In genomic region chr1:230426246-230427101, GRCh38 we compare ENCODE assay signal across 1 cellular context.
TF ChIP-seq lines count a peak whose summit lies in the region.

Gene PGBD5 (minus strand): TSS chr1:230426332. CDS start chr1:230425928, 404 bp downstream.

TF ChIP-seq in HepG2, 621 proteins besides CTCF, POLR2A, EP300 and RAD21 (continued from another document and continues in another):
- TF ChIP-seq NFAT5 (CRISPR knock-in tag; IDR thresholded peaks at IDR 0.05) (peak; percentile 97), SP1 (IDR thresholded peaks at IDR 0.05) (no peak), SP1 (CRISPR knock-in tag; IDR thresholded peaks at IDR 0.05) (peak; percentile 60), PRDM4 (CRISPR knock-in tag; IDR thresholded peaks at IDR 0.05; ENCODE audit: borderline replicate concordance) (0 out of 2 replicates have a peak, but pooled peaks have one; percentile 72), HBP1 (CRISPR knock-in tag; IDR thresholded peaks at IDR 0.05; ENCODE audit: low read depth) (peak; percentile 97), KLF15 (CRISPR knock-in tag; IDR thresholded peaks at IDR 0.05; ENCODE audit: borderline replicate concordance) (peak; percentile 85; the same call in 1 of the 2 replicates), CSRNP1 (CRISPR knock-in tag; IDR thresholded peaks at IDR 0.05) (peak; percentile 84), ZNF800 (CRISPR knock-in tag; IDR thresholded peaks at IDR 0.05) (peak; percentile 95), ZBTB46 (CRISPR knock-in tag; IDR thresholded peaks at IDR 0.05; ENCODE audit: borderline replicate concordance) (no peak), ZNF75D (CRISPR knock-in tag; IDR thresholded peaks at IDR 0.05; ENCODE audit: borderline replicate concordance) (no peak; the same call in 1 of the 2 replicates), TARDBP (CRISPR knock-in tag; IDR thresholded peaks at IDR 0.05) (no peak), SMAD1 (CRISPR knock-in tag; IDR thresholded peaks at IDR 0.05; ENCODE audit: borderline replicate concordance, low read depth) (no peak), POLR2AphosphoS2 (IDR thresholded peaks at IDR 0.05; ENCODE audit: low read depth, low read length) (no peak), KAT2B (IDR thresholded peaks at IDR 0.05; ENCODE audit: borderline replicate concordance, low read depth, low read length) (no peak), ZNF343 (CRISPR knock-in tag; IDR thresholded peaks at IDR 0.05) (no peak), ZFP36L1 (CRISPR knock-in tag; IDR thresholded peaks at IDR 0.05) (peak; percentile 78; the same call in 1 of the 2 replicates), ZNF761 (CRISPR knock-in tag; conservative IDR thresholded peaks at IDR 0.05) (no peak), ATF1 (CRISPR knock-in tag; IDR thresholded peaks at IDR 0.05) (no peak), AGO2 (optimal IDR thresholded peaks at IDR 0.05; ENCODE audit: low read depth, low read length) (no peak), TGIF2 (CRISPR knock-in tag; IDR thresholded peaks at IDR 0.05) (peak; percentile 94), ZNF660 (CRISPR knock-in tag; IDR thresholded peaks at IDR 0.05; ENCODE audit: borderline replicate concordance, low read depth) (no peak), ZBTB38 (CRISPR knock-in tag; IDR thresholded peaks at IDR 0.05) (peak; percentile 65; the same call in 1 of the 2 replicates), ZNF230 (CRISPR knock-in tag; IDR thresholded peaks at IDR 0.05) (no peak), AKAP8 (CRISPR knock-in tag; IDR thresholded peaks at IDR 0.05) (no peak), TEAD2 (CRISPR knock-in tag; IDR thresholded peaks at IDR 0.05) (peak; percentile 96), ZNF776 (CRISPR knock-in tag; IDR thresholded peaks at IDR 0.05) (peak; percentile 63; the same call in 1 of the 2 replicates), ZSCAN20 (CRISPR knock-in tag; IDR thresholded peaks at IDR 0.05; ENCODE audit: borderline replicate concordance) (peak; percentile 97), CEBPZ (IDR thresholded peaks at IDR 0.05; ENCODE audit: low read length) (no peak), ZNF510 (CRISPR knock-in tag; IDR thresholded peaks at IDR 0.05; ENCODE audit: low read depth) (no peak), FOXP1 (IDR thresholded peaks at IDR 0.05) (no peak), FOXP1 (CRISPR knock-in tag; IDR thresholded peaks at IDR 0.05) (no peak), DMTF1 (CRISPR knock-in tag; IDR thresholded peaks at IDR 0.05) (no peak), ZNF513 (CRISPR knock-in tag; conservative IDR thresholded peaks at IDR 0.05) (no peak), SMAD9 (CRISPR knock-in tag; IDR thresholded peaks at IDR 0.05) (no peak), ZSCAN31 (CRISPR knock-in tag; IDR thresholded peaks at IDR 0.05; ENCODE audit: low read depth) (peak; percentile 79; the same call in 1 of the 2 replicates), IKZF4 (CRISPR knock-in tag; IDR thresholded peaks at IDR 0.05; ENCODE audit: borderline replicate concordance, low read depth, not compliant biosample characterization) (peak; percentile 90), ATM (IDR thresholded peaks at IDR 0.05; ENCODE audit: borderline replicate concordance) (no peak)
